In genomic region chr3:61967019-61967418, GRCh38 we compare ENCODE assay signal across 7 cellular contexts.
"Had no signal": no experiment of that assay in that cellular context is flagged by ENCODE, and none has a peak within 500 bp of the region (broad histone marks: within the 10 kb centered on the region; RNA-seq: fewer than 3 reads in every experiment).

No MANE protein-coding gene starts in this region.

- H3K9ac ChIP-seq: GM23248 had no signal

- H3K27ac ChIP-seq: GM23248, HL-60 had no signal

- DNase-seq: GM23248, H9, HCEC 1CT, KBM-7 had no signal

- H3K27ac Mint-ChIP-seq: IgD-negative memory B cell had no signal

- H3K4me3 Mint-ChIP-seq: H9, IgD-negative memory B cell had no signal

- H3K36me3 Mint-ChIP-seq: IgD-negative memory B cell had no signal

- H3K27me3 Mint-ChIP-seq: IgD-negative memory B cell had no signal

- FAIRE-seq: HepG2 had no signal

- H3K4me3 ChIP-seq: GM23248 had no signal

- H2AFZ ChIP-seq: GM23248 had no signal

- H3K9me3 Mint-ChIP-seq: H9 had no signal
